11 cellular contexts compared by ENCODE assay signal in genomic region chr12:94769040-94769420, GRCh38.
A peak's percentile ranks its signal among the peaks of the same experiment; 100 is the strongest.
DNase-seq lines count a peak whose midpoint lies in the region; ATAC-seq, FAIRE-seq and TF ChIP-seq lines count a peak whose summit lies in the region.
"Had no signal": no experiment of that assay in that cellular context is flagged by ENCODE, and none has a peak within 500 bp of the region (broad histone marks: within the 10 kb centered on the region; RNA-seq: fewer than 3 reads in every experiment).

No MANE protein-coding gene starts in this region.

- peak; percentile 96 for FAIRE-seq in GM12891 (lab: Jason Lieb, UNC)
- FAIRE-seq: pancreas had no signal

- CTCF ChIA-PET in activated CD4-positive, alpha-beta memory T cell treated with anti-CD3 and anti-CD28 coated beads, Interleukin-2, amount 10 ng/mL, durations not matched to agents 7 days and 5 days (lab: Charles Lee) = interaction anchor here (0.6 kb wide), 1 partner anchor 855 kb away, joined by 3 read pairs; no protein-coding TSS in a partner anchor

- H3K4me3 ChIP-seq in BE2C (ENCODE audit: low read depth, low read length) (no peak overlapping the region), tibial artery (no peak overlapping the region)
- H3K4me3 ChIP-seq: pancreas had no signal

- POLR2A ChIA-PET in activated CD4-positive, alpha-beta memory T cell treated with anti-CD3 and anti-CD28 coated beads, Interleukin-2, amount 10 ng/mL, durations not matched to agents 7 days and 5 days (lab: Charles Lee) = no interaction called here

- peaks cover 0 to 3% of the 10 kb centered on the region in 2 donors for H3K4me1 Mint-ChIP-seq in effector memory CD8-positive, alpha-beta T cell (ENCODE audit: low read depth in 2 of 2)
- peaks cover 8% of the 10 kb centered on the region for H3K4me1 Mint-ChIP-seq in activated CD4-positive, alpha-beta memory T cell treated with anti-CD3 and anti-CD28 coated beads, Interleukin-2, amount 10 ng/mL, durations not matched to agents 7 days and 5 days

- ATAC-seq in GM21381 (IDR thresholded peaks at IDR 0.05; ENCODE audit: unreplicated experiment) (peak; percentile 84), HG03175 (IDR thresholded peaks at IDR 0.05; ENCODE audit: unreplicated experiment) (peak; percentile 84)
- peak; percentile 26 for ATAC-seq in effector memory CD8-positive, alpha-beta T cell (replicated peaks)

- no peaks in the 10 kb centered on the region for H3K36me3 ChIP-seq in BE2C
- H3K36me3 ChIP-seq in tibial artery = no peaks in the 10 kb centered on the region
- H3K36me3 ChIP-seq: pancreas had no signal

- peaks cover 27 to 60% of the 10 kb centered on the region in 2 donors for H3K27me3 Mint-ChIP-seq in effector memory CD8-positive, alpha-beta T cell
- H3K27me3 Mint-ChIP-seq in activated CD4-positive, alpha-beta memory T cell treated with anti-CD3 and anti-CD28 coated beads, Interleukin-2, amount 10 ng/mL, durations not matched to agents 7 days and 5 days = peaks cover 35% of the 10 kb centered on the region

- H3K4me1 ChIP-seq in BE2C (no peaks in the 10 kb centered on the region), tibial artery (peaks cover 0 to 16% (median 9%) of the 10 kb centered on the region in 4 donors)

- H3K27me3 ChIP-seq in BE2C (peaks cover 3% of the 10 kb centered on the region), tibial artery (no peaks in the 10 kb centered on the region)
- H3K27me3 ChIP-seq: pancreas had no signal

- peak; percentile 44; the same call in 1 of the 2 replicates for TF ChIP-seq POLR2A in GM12891 (IDR thresholded peaks at IDR 0.05; ENCODE audit: low read depth, low read length)

- peaks cover 2% of the 10 kb centered on the region for H3K36me3 Mint-ChIP-seq in effector memory CD8-positive, alpha-beta T cell (ENCODE audit: insufficient read depth)
- H3K36me3 Mint-ChIP-seq in activated CD4-positive, alpha-beta memory T cell treated with anti-CD3 and anti-CD28 coated beads, Interleukin-2, amount 10 ng/mL, durations not matched to agents 7 days and 5 days (ENCODE audit: low read depth) = no peaks in the 10 kb centered on the region
- H3K36me3 Mint-ChIP-seq: activated naive CD8-positive, alpha-beta T cell treated with anti-CD3 and anti-CD28 coated beads, Interleukin-2, amount 10 ng/mL, durations not matched to agents 7 days and 5 days had no signal

- no peak overlapping the region for H3K4me3 Mint-ChIP-seq in effector memory CD8-positive, alpha-beta T cell
- H3K4me3 Mint-ChIP-seq in activated CD4-positive, alpha-beta memory T cell treated with anti-CD3 and anti-CD28 coated beads, Interleukin-2, amount 10 ng/mL, durations not matched to agents 7 days and 5 days = no peak overlapping the region
- H3K4me3 Mint-ChIP-seq: activated naive CD8-positive, alpha-beta T cell treated with anti-CD3 and anti-CD28 coated beads, Interleukin-2, amount 10 ng/mL, durations not matched to agents 7 days and 5 days had no signal

- intact Hi-C loops in tibial artery (cut with DNase I; ENCODE audit: low total_unique reads) = loop anchor here (5.0 kb wide), 1 partner anchor 222 kb away; no protein-coding TSS in a partner anchor

- no peak overlapping the region for H3K27ac Mint-ChIP-seq in effector memory CD8-positive, alpha-beta T cell
- no peak overlapping the region for H3K27ac Mint-ChIP-seq in activated CD4-positive, alpha-beta memory T cell treated with anti-CD3 and anti-CD28 coated beads, Interleukin-2, amount 10 ng/mL, durations not matched to agents 7 days and 5 days
- H3K27ac Mint-ChIP-seq: activated naive CD8-positive, alpha-beta T cell treated with anti-CD3 and anti-CD28 coated beads, Interleukin-2, amount 10 ng/mL, durations not matched to agents 7 days and 5 days had no signal

- DNase-seq in GM12891 (ENCODE audit: insufficient read length, low spot score) (no peak), BE2C (no peak), NCI-H1694 treated with DMSO at 0.1 percent for 48 hours (lab: John Stamatoyannopoulos, UW) (no peak), tibial artery (no peak)
- no peak for DNase-seq in effector memory CD8-positive, alpha-beta T cell
- DNase-seq in activated CD4-positive, alpha-beta memory T cell treated with anti-CD3 and anti-CD28 coated beads, Interleukin-2, amount 10 ng/mL, durations not matched to agents 7 days and 5 days = no peak
- DNase-seq: activated naive CD8-positive, alpha-beta T cell treated with anti-CD3 and anti-CD28 coated beads, Interleukin-2, amount 10 ng/mL, durations not matched to agents 7 days and 5 days; pancreas had no signal

- no peak for TF ChIP-seq CTCF in BE2C (IDR thresholded peaks at IDR 0.05; ENCODE audit: low read depth, low read length)
- TF ChIP-seq CTCF in tibial artery (IDR thresholded peaks at IDR 0.05) = no peak

- no peaks in the 10 kb centered on the region for H3K9me3 Mint-ChIP-seq in effector memory CD8-positive, alpha-beta T cell
- no peaks in the 10 kb centered on the region for H3K9me3 Mint-ChIP-seq in activated CD4-positive, alpha-beta memory T cell treated with anti-CD3 and anti-CD28 coated beads, Interleukin-2, amount 10 ng/mL, durations not matched to agents 7 days and 5 days
- H3K9me3 Mint-ChIP-seq: activated naive CD8-positive, alpha-beta T cell treated with anti-CD3 and anti-CD28 coated beads, Interleukin-2, amount 10 ng/mL, durations not matched to agents 7 days and 5 days had no signal

- H3K27ac ChIP-seq in tibial artery = no peak overlapping the region
- H3K27ac ChIP-seq: KMS-11, pancreas had no signal

- H3K9me3 ChIP-seq in BE2C = no peaks in the 10 kb centered on the region
- peaks cover 0 to 2% (median 0%) of the 10 kb centered on the region in 3 donors for H3K9me3 ChIP-seq in tibial artery
- H3K9me3 ChIP-seq: pancreas had no signal

TF ChIP-seq in GM12891, 5 proteins besides CTCF, POLR2A, EP300 and RAD21:
- TF ChIP-seq PAX5 (IDR thresholded peaks at IDR 0.05; ENCODE audit: insufficient read depth, low read length, severe bottlenecking) (no peak), POLR2AphosphoS5 (IDR thresholded peaks at IDR 0.05; ENCODE audit: low read depth, low read length) (no peak; the same call in 1 of the 2 replicates), TAF1 (IDR thresholded peaks at IDR 0.05; ENCODE audit: low read depth, low read length) (no peak; the same call in 1 of the 2 replicates), SPI1 (IDR thresholded peaks at IDR 0.05; ENCODE audit: low read depth, low read length) (no peak), POU2F2 (IDR thresholded peaks at IDR 0.05; ENCODE audit: low read depth, low read length) (peak; percentile 93)

Comparison
In these comparisons a context has a peak if more than half of its experiments do, and no peak if none do; other contexts are left out.
1. ATAC-seq: peak in every context shown above with its lines; median percentile 84 in GM21381; 84 in HG03175; 26 in effector memory CD8-positive, alpha-beta T cell.